ENCODE assay signal across 10 cellular contexts in genomic region chr1:45009296-45009865, GRCh38. TPM values are rescaled to one million over a fixed set of nuclear protein-coding genes. Genes with fewer than 3 reads are reported as not detected.
DNase-seq lines count a peak whose midpoint lies in the region; ATAC-seq and TF ChIP-seq lines count a peak whose summit lies in the region.
"Had no signal": no experiment of that assay in that cellular context is flagged by ENCODE, and none has a peak within 500 bp of the region (broad histone marks: within the 10 kb centered on the region; RNA-seq: fewer than 3 reads in every experiment).

No MANE protein-coding gene starts in this region.

- intact Hi-C loops in natural killer cell (cut with micrococcal nuclease) = no loop called here

- H3K9me3 Mint-ChIP-seq in HFFc6 = no peaks in the 10 kb centered on the region
- no peaks in the 10 kb centered on the region for H3K9me3 Mint-ChIP-seq in natural killer cell

- H3K27ac Mint-ChIP-seq in HFFc6 (no peak overlapping the region), natural killer cell (peak overlapping the region; percentile 61 to 97)

- TF ChIP-seq CTCF in AG09309 (IDR thresholded peaks at IDR 0.05; ENCODE audit: control insufficient read depth, insufficient read depth, low read depth, low read length, missing control alignments) (no peak), HFFc6 (IDR thresholded peaks at IDR 0.05) (no peak), cardiac fibroblast (IDR thresholded peaks at IDR 0.05; ENCODE audit: low read depth, low read length) (no peak), natural killer cell (IDR thresholded peaks at IDR 0.05) (no peak)

- H3K4me3 Mint-ChIP-seq in HFFc6 (peak overlapping the region; percentile 91), natural killer cell (peak overlapping the region; percentile 89)

- DNase-seq in AG09309 (ENCODE audit: low read depth) = no peak
- no peak for DNase-seq in HFFc6
- no peak for DNase-seq in cardiac fibroblast (ENCODE audit: low read depth in 2 of 2)
- DNase-seq in natural killer cell = no peak
- no peak for DNase-seq in GF-D8 (lab: John Stamatoyannopoulos, UW)
- no peak for DNase-seq in SIG-M5 (lab: John Stamatoyannopoulos, UW)
- DNase-seq: HCEC 1CT, NCI-H1436 had no signal

- no peaks in the 10 kb centered on the region for H3K27me3 Mint-ChIP-seq in HFFc6 (ENCODE audit: insufficient read depth)
- no peaks in the 10 kb centered on the region for H3K27me3 Mint-ChIP-seq in natural killer cell (ENCODE audit: low read depth in 2 of 2)

- H3K4me3 ChIP-seq in AG09309 (ENCODE audit: control insufficient read depth, low read depth, low read length) (peak overlapping the region; percentile 92; the same call in 1 of the 2 replicates), cardiac fibroblast (replicated peaks in 1 of 2; ENCODE audit: low read depth in 2 of 2, low read length in 2 of 2) (peak overlapping the region; percentile 76 to 100)

- ATAC-seq in natural killer cell (no peak), GM19351 (IDR thresholded peaks at IDR 0.05; ENCODE audit: unreplicated experiment) (no peak), HG02610 (IDR thresholded peaks at IDR 0.05; ENCODE audit: unreplicated experiment) (no peak)

- peaks cover 16% of the 10 kb centered on the region for H3K36me3 Mint-ChIP-seq in HFFc6 (ENCODE audit: low read depth)
- H3K36me3 Mint-ChIP-seq in natural killer cell = no peaks in the 10 kb centered on the region

- H3K4me1 Mint-ChIP-seq in HFFc6 (ENCODE audit: low read depth) = peaks cover 41% of the 10 kb centered on the region
- peaks cover 37 to 56% of the 10 kb centered on the region in 2 donors for H3K4me1 Mint-ChIP-seq in natural killer cell

RNA-seq across cellular contexts. Expression of gene HECTD3, which starts 1.7 kb away (rescaled TPM):
- 10 to 100 TPM; 27.8 to 33.3 (median 31.5) TPM for total RNA-seq in HFFc6 (2021; fragmentation: NEBNext Ultra II Directional; extraction: Animal tissue kit (Norgen Biotek cat#: 25700))
- 10 to 100 TPM; 56.6 to 67.4 (median 64.4) TPM for total RNA-seq in natural killer cell

RNA-seq across cellular contexts. Expression of gene UROD, which starts 2.7 kb away (rescaled TPM):
- total RNA-seq in HFFc6 (2021; fragmentation: NEBNext Ultra II Directional; extraction: Animal tissue kit (Norgen Biotek cat#: 25700)) = 100 to 1,000 TPM; 121 to 137 (median 128) TPM
- 10 to 100 TPM; 54.5 to 65.4 (median 56.6) TPM for total RNA-seq in natural killer cell

RNA-seq across cellular contexts. Expression of gene EIF2B3, which starts 23.0 kb away (rescaled TPM):
- total RNA-seq in HFFc6 (2021; fragmentation: NEBNext Ultra II Directional; extraction: Animal tissue kit (Norgen Biotek cat#: 25700)) = 10 to 100 TPM; 39.2 to 45.5 (median 44.1) TPM
- 10 to 100 TPM; 12.4 to 19.1 (median 14.3) TPM for total RNA-seq in natural killer cell
